In the genomic region with DNA sequence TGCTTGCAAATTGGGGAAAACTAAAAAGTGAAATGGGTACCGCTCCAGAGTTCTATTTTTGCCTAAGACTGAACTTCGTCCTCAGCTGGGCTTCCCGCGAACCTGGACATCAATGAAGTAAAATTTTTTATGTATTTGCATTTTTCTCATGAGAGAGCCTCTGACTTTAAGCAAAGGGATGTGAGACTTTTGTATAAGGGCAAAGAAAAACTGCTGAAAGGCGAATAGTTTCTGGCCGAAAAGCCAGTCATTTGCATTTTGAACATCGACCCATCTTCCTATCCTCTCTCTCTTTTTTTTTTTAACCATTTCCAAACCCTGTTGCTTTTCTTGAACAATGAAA, we compare ENCODE assay signal across 8 cellular contexts.
DNase-seq lines count a peak whose midpoint lies in the region; ATAC-seq and TF ChIP-seq lines count a peak whose summit lies in the region.

No MANE protein-coding gene starts in this region.

- peak; percentile 7 for ATAC-seq in GM18519 (IDR thresholded peaks at IDR 0.05; ENCODE audit: low FRiP score, unreplicated experiment)
- ATAC-seq in HG03439 (IDR thresholded peaks at IDR 0.05; ENCODE audit: unreplicated experiment), result peak; percentile 15
- ATAC-seq in central memory CD8-positive, alpha-beta T cell (replicated peaks; ENCODE audit: extremely low read depth, poor library complexity, severe bottlenecking), result no peak
- ATAC-seq in HG03097 (IDR thresholded peaks at IDR 0.05; ENCODE audit: low FRiP score, unreplicated experiment), result no peak

- no peak for TF ChIP-seq CTCF in nephron progenitor cell (IDR thresholded peaks at IDR 0.05)

- H3K4me3 Mint-ChIP-seq in central memory CD8-positive, alpha-beta T cell, result peak overlapping the region; percentile 85
- peak overlapping the region; percentile 91 for H3K4me3 Mint-ChIP-seq in nephron progenitor cell

- DNase-seq in central memory CD8-positive, alpha-beta T cell (ENCODE audit: low spot score in 2 of 2), result no peak
- DNase-seq in nephron progenitor cell (no peak), NCI-H345 treated with DMSO at 0.1 percent for 48 hours (lab: John Stamatoyannopoulos, UW; ENCODE audit: unreplicated experiment) (no peak), NCI-H510A treated with DMSO at 0.1 percent for 48 hours (lab: John Stamatoyannopoulos, UW) (no peak), NCI-H2081 treated with DMSO at 0.1 percent for 48 hours (lab: John Stamatoyannopoulos, UW) (no peak)

- peaks cover 6% of the 10 kb centered on the region for H3K27me3 Mint-ChIP-seq in central memory CD8-positive, alpha-beta T cell
- peaks cover 18% of the 10 kb centered on the region for H3K27me3 Mint-ChIP-seq in nephron progenitor cell (ENCODE audit: low read depth, poor library complexity)

- H3K27ac Mint-ChIP-seq in central memory CD8-positive, alpha-beta T cell (ENCODE audit: low read depth), result peak overlapping the region; percentile 92
- peak overlapping the region; percentile 44 for H3K27ac Mint-ChIP-seq in nephron progenitor cell

- H3K4me1 Mint-ChIP-seq in central memory CD8-positive, alpha-beta T cell, result peaks cover 35% of the 10 kb centered on the region
- H3K4me1 Mint-ChIP-seq in nephron progenitor cell, result peaks cover 23% of the 10 kb centered on the region

- H3K36me3 Mint-ChIP-seq in central memory CD8-positive, alpha-beta T cell (ENCODE audit: insufficient read depth), result peaks cover 36% of the 10 kb centered on the region
- H3K36me3 Mint-ChIP-seq in nephron progenitor cell (ENCODE audit: low read depth), result peaks cover 37% of the 10 kb centered on the region

- H3K9me3 Mint-ChIP-seq in central memory CD8-positive, alpha-beta T cell, result no peaks in the 10 kb centered on the region
- peaks cover 4% of the 10 kb centered on the region for H3K9me3 Mint-ChIP-seq in nephron progenitor cell

Comparison
In these comparisons a context has a peak if more than half of its experiments do, and no peak if none do; other contexts are left out.
1. ATAC-seq: peak in GM18519 (single experiment) and HG03439 (single experiment); none in central memory CD8-positive, alpha-beta T cell (single experiment) and HG03097 (single experiment).